21 cellular contexts compared by ENCODE assay signal in genomic region chr11:66820381-66820780, GRCh38. TPM values are rescaled to one million over a fixed set of nuclear protein-coding genes. Genes with fewer than 3 reads are reported as not detected.
DNase-seq lines count a peak whose midpoint lies in the region; ATAC-seq and TF ChIP-seq lines count a peak whose summit lies in the region.
"Had no signal": no experiment of that assay in that cellular context is flagged by ENCODE, and none has a peak within 500 bp of the region (broad histone marks: within the 10 kb centered on the region; RNA-seq: fewer than 3 reads in every experiment).

No MANE protein-coding gene starts in this region.

- H2AFZ ChIP-seq in IMR-90 (replicated peaks; ENCODE audit: low read length, poor library complexity) (no peak overlapping the region), neural progenitor cell (replicated peaks) (no peak overlapping the region)
- H2AFZ ChIP-seq: GM23338, PC-9 had no signal

- CTCF ChIA-PET in IMR-90 (lab: Yijun Ruan, JAX) = interaction anchor here (1.3 kb wide), 1 partner anchor 14 kb away, joined by 4 read pairs; no protein-coding TSS in a partner anchor
- CTCF ChIA-PET in naive thymus-derived CD4-positive, alpha-beta T cell (lab: Charles Lee) = no interaction called here

- no peak overlapping the region for H3K18ac ChIP-seq in IMR-90 (ENCODE audit: low read depth, low read length)

- H3K4me1 ChIP-seq in IMR-90 (ENCODE audit: control insufficient read depth, insufficient read depth, low read length) (peaks cover 2% of the 10 kb centered on the region; the same call in 1 of the 2 replicates), neural progenitor cell (peaks cover 18% of the 10 kb centered on the region)
- H3K4me1 ChIP-seq in naive thymus-derived CD4-positive, alpha-beta T cell (ENCODE audit: control insufficient read depth in 2 of 2, insufficient read depth in 2 of 2, low read length in 2 of 2) = no peaks in the 10 kb centered on the region
- H3K4me1 ChIP-seq: BLaER1, SJSA1 had no signal

- H3K9me1 ChIP-seq in IMR-90 (ENCODE audit: insufficient read depth, low read length) = no peaks in the 10 kb centered on the region

- peaks cover 12% of the 10 kb centered on the region for H3K4me1 Mint-ChIP-seq in neural progenitor cell
- no peaks in the 10 kb centered on the region for H3K4me1 Mint-ChIP-seq in naive thymus-derived CD4-positive, alpha-beta T cell
- H3K4me1 Mint-ChIP-seq: CD4-positive, CD25-positive, alpha-beta regulatory T cell; GM23338 had no signal

- H3F3A ChIP-seq in neural progenitor cell (ENCODE audit: low read depth) = peaks cover 3% of the 10 kb centered on the region

- no peak overlapping the region for H3K56ac ChIP-seq in IMR-90 (ENCODE audit: extremely low read depth, insufficient read depth, low read length)

- H4K8ac ChIP-seq in IMR-90 (ENCODE audit: low read depth in 2 of 2, low read length in 2 of 2) = no peak overlapping the region

- H3K4me3 ChIP-seq in IMR-90 (ENCODE audit: insufficient read depth, low read depth, low read length) (no peak overlapping the region), neural progenitor cell (no peak overlapping the region)
- no peak overlapping the region for H3K4me3 ChIP-seq in naive thymus-derived CD4-positive, alpha-beta T cell (ENCODE audit: low read length)
- H3K4me3 ChIP-seq: BLaER1, GM23338, HAP-1, PC-9, SJSA1 had no signal

- H3K36me3 ChIP-seq in IMR-90 (ENCODE audit: control insufficient read depth, insufficient read depth, low read length) = peaks cover 2% of the 10 kb centered on the region; the same call in 1 of the 2 replicates
- H3K36me3 ChIP-seq in neural progenitor cell = no peaks in the 10 kb centered on the region
- no peaks in the 10 kb centered on the region for H3K36me3 ChIP-seq in naive thymus-derived CD4-positive, alpha-beta T cell (ENCODE audit: control insufficient read depth in 2 of 3, insufficient read depth in 3 of 3, low read length in 3 of 3)
- H3K36me3 ChIP-seq: HAP-1, SJSA1 had no signal

- H3K14ac ChIP-seq in IMR-90 (replicated peaks; ENCODE audit: low read depth, low read length) = no peak overlapping the region

- no peak overlapping the region for H3K4me2 ChIP-seq in IMR-90 (ENCODE audit: low read depth, low read length)
- H3K4me2 ChIP-seq in neural progenitor cell = no peak overlapping the region
- H3K4me2 ChIP-seq: BLaER1, GM23338, KMS-11, PC-9 had no signal

- H3K27ac ChIP-seq in IMR-90 (ENCODE audit: insufficient read depth, low read length) (no peak overlapping the region), neural progenitor cell (peak overlapping the region; percentile 7)
- H3K27ac ChIP-seq in naive thymus-derived CD4-positive, alpha-beta T cell (ENCODE audit: low read depth, low read length) = no peak overlapping the region
- H3K27ac ChIP-seq: BLaER1, KMS-11, PC-9, SJSA1 had no signal

- H4K91ac ChIP-seq in IMR-90 (ENCODE audit: insufficient read depth, low read depth, low read length) = no peak overlapping the region

- H4K20me1 ChIP-seq in IMR-90 (ENCODE audit: insufficient read depth, low read length) (no peaks in the 10 kb centered on the region), neural progenitor cell (ENCODE audit: low read depth) (no peaks in the 10 kb centered on the region)
- H4K20me1 ChIP-seq: BLaER1 had no signal

- H3K27ac Mint-ChIP-seq in neural progenitor cell = no peak overlapping the region
- H3K27ac Mint-ChIP-seq in naive thymus-derived CD4-positive, alpha-beta T cell = peak overlapping the region in 1 of 9 donors; percentile 36
- H3K27ac Mint-ChIP-seq: CD4-positive, CD25-positive, alpha-beta regulatory T cell; GM23338; HFFc6; IgD-negative memory B cell had no signal

- DNase-seq in EH (ENCODE audit: low read depth) = peak; percentile 23
- DNase-seq in IMR-90 = no peak
- DNase-seq in astrocyte of the hippocampus (ENCODE audit: low read depth, low spot score) = peak; percentile 45
- DNase-seq in neural progenitor cell (ENCODE audit: low spot score) = peak; percentile 16
- DNase-seq in naive thymus-derived CD4-positive, alpha-beta T cell = no peak
- no peak for DNase-seq in DMS153 (lab: John Stamatoyannopoulos, UW)
- DNase-seq: CD4-positive, CD25-positive, alpha-beta regulatory T cell; HFFc6; MM.1S; NCI-H1694; NCI-H2029 treated with DMSO at 0.1 percent for 48 hours; NCI-H526 treated with DMSO at 0.1 percent for 48 hours; PC-9 had no signal

- no peak overlapping the region for H2BK15ac ChIP-seq in IMR-90 (ENCODE audit: low read depth, low read length)

- no TSS peak for BruUV-seq in IMR-90 (replicated peaks; lab: Mats Ljungman, UMichigan)

- in situ Hi-C loops in IMR-90 (cut with MboI; ENCODE audit: low sequenced_read_pairs) = no loop called here

- H3K9me3 Mint-ChIP-seq in neural progenitor cell = no peaks in the 10 kb centered on the region
- no peaks in the 10 kb centered on the region for H3K9me3 Mint-ChIP-seq in naive thymus-derived CD4-positive, alpha-beta T cell
- H3K9me3 Mint-ChIP-seq: CD4-positive, CD25-positive, alpha-beta regulatory T cell; GM23338; HFFc6; IgD-negative memory B cell had no signal

- no peaks in the 10 kb centered on the region for H3K79me1 ChIP-seq in IMR-90 (ENCODE audit: low read depth in 1 of 2, low read length in 2 of 2)

- no peak for TF ChIP-seq RAD21 in IMR-90 (IDR thresholded peaks at IDR 0.05; ENCODE audit: low read length)

- H4K5ac ChIP-seq in IMR-90 (ENCODE audit: low read depth, low read length) = no peak overlapping the region

- H2BK120ac ChIP-seq in IMR-90 (ENCODE audit: low read depth, low read length) = no peak overlapping the region

- no peak overlapping the region for H3K23ac ChIP-seq in IMR-90 (ENCODE audit: low read depth, low read length)

- POLR2A ChIA-PET in IMR-90 (lab: Charles Lee; ENCODE audit: unreplicated experiment) = no interaction called here
- POLR2A ChIA-PET in naive thymus-derived CD4-positive, alpha-beta T cell (lab: Charles Lee) = no interaction called here

- peaks cover 8% of the 10 kb centered on the region for H3K36me3 Mint-ChIP-seq in neural progenitor cell
- H3K36me3 Mint-ChIP-seq in naive thymus-derived CD4-positive, alpha-beta T cell = peaks cover 0 to 5% (median 0%) of the 10 kb centered on the region in 5 donors

- no peaks in the 10 kb centered on the region for H3K27me3 Mint-ChIP-seq in neural progenitor cell (ENCODE audit: insufficient read depth, low read depth)
- H3K27me3 Mint-ChIP-seq in naive thymus-derived CD4-positive, alpha-beta T cell = no peaks in the 10 kb centered on the region
- H3K27me3 Mint-ChIP-seq: CD4-positive, CD25-positive, alpha-beta regulatory T cell; IgD-negative memory B cell had no signal

- dilution Hi-C loops in IMR-90 (cut with HindIII; ENCODE audit: low sequenced_read_pairs, unreplicated experiment) = no loop called here

- peak; percentile 54; the same call in 1 of the 2 replicates for ATAC-seq in IMR-90 (ENCODE audit: low read depth)
- ATAC-seq in HG03025 (IDR thresholded peaks at IDR 0.05; ENCODE audit: low FRiP score, unreplicated experiment) = no peak
- ATAC-seq in naive thymus-derived CD4-positive, alpha-beta T cell = no peak
- ATAC-seq: GM23338, Right ventricle myocardium inferior had no signal

- no peak overlapping the region for H2AK9ac ChIP-seq in IMR-90 (replicated peaks; ENCODE audit: low read depth, low read length, poor library complexity)

- no peak overlapping the region for H2AK5ac ChIP-seq in IMR-90 (ENCODE audit: low read depth, low read length)

- H2BK5ac ChIP-seq in IMR-90 (ENCODE audit: low read depth, low read length, poor library complexity, severe bottlenecking) = no peak overlapping the region

- H3K4ac ChIP-seq in IMR-90 (ENCODE audit: low read depth, low read length) = no peak overlapping the region

- TF ChIP-seq CTCF in IMR-90 (conservative IDR thresholded peaks at IDR 0.05; ENCODE audit: low read depth, low read length) (no peak), neural progenitor cell (IDR thresholded peaks at IDR 0.05) (no peak)

- H3K27me3 ChIP-seq in IMR-90 (ENCODE audit: control insufficient read depth, insufficient read depth, low read length) = no peaks in the 10 kb centered on the region
- no peaks in the 10 kb centered on the region for H3K27me3 ChIP-seq in neural progenitor cell
- no peaks in the 10 kb centered on the region for H3K27me3 ChIP-seq in naive thymus-derived CD4-positive, alpha-beta T cell (ENCODE audit: control insufficient read depth in 2 of 2, insufficient read depth in 2 of 2, low read length in 2 of 2)
- H3K27me3 ChIP-seq: BLaER1, SJSA1 had no signal

- H2BK20ac ChIP-seq in IMR-90 (ENCODE audit: low read depth, low read length) = no peak overlapping the region

- H3K4me3 Mint-ChIP-seq in neural progenitor cell = no peak overlapping the region
- no peak overlapping the region for H3K4me3 Mint-ChIP-seq in naive thymus-derived CD4-positive, alpha-beta T cell
- H3K4me3 Mint-ChIP-seq: CD4-positive, CD25-positive, alpha-beta regulatory T cell; GM23338; HFFc6; IgD-negative memory B cell had no signal

- H3K9me3 ChIP-seq in IMR-90 (ENCODE audit: control insufficient read depth, insufficient read depth, low read length) (no peaks in the 10 kb centered on the region), neural progenitor cell (ENCODE audit: low read depth) (no peaks in the 10 kb centered on the region)
- no peaks in the 10 kb centered on the region for H3K9me3 ChIP-seq in naive thymus-derived CD4-positive, alpha-beta T cell (ENCODE audit: control insufficient read depth in 2 of 3, low read length in 3 of 3)
- H3K9me3 ChIP-seq: BLaER1, HAP-1, SJSA1 had no signal

- no peaks in the 10 kb centered on the region for H3K79me2 ChIP-seq in neural progenitor cell (ENCODE audit: low read depth)

- WGBS in IMR-90 (ENCODE audit: extremely low coverage in 2 of 2, insufficient read length in 1 of 2), 2 experiments = no CpG with 5 or more reads among the region's 3 CpGs

- TF ChIP-seq POLR2A in IMR-90 (IDR thresholded peaks at IDR 0.05; ENCODE audit: low read depth, low read length) = no peak

- intact Hi-C loops in IMR-90 (cut with micrococcal nuclease) = no loop called here
- intact Hi-C loops in naive thymus-derived CD4-positive, alpha-beta T cell (cut with micrococcal nuclease) = no loop called here

- no peak overlapping the region for H3K9ac ChIP-seq in IMR-90 (ENCODE audit: low read depth, low read length)
- H3K9ac ChIP-seq in neural progenitor cell = no peak overlapping the region
- H3K9ac ChIP-seq: BLaER1, KMS-11 had no signal

RNA-seq across cellular contexts. Expression of gene RCE1, which starts 22.9 kb away (rescaled TPM):
- total RNA-seq in IMR-90 (2012; rRNA removed) = 5.6 and 6.6 TPM in 2 replicates
- 19.4 and 21.1 TPM in 2 replicates for polyA plus RNA-seq in IMR-90 (2012; rRNA removed)
- polyA plus RNA-seq in IMR-90 (2012; cell fraction: cytosol; rRNA removed) = 14.3 and 24.4 TPM in 2 replicates
- polyA plus RNA-seq in IMR-90 (2012; cell fraction: nucleus; rRNA removed; ENCODE audit: low replicate concordance) = 41.3 and 99.0 TPM in 2 replicates
- 13.7 and 35.0 TPM in 2 replicates for total RNA-seq in neural progenitor cell (ENCODE audit: low replicate concordance)
- total RNA-seq in naive thymus-derived CD4-positive, alpha-beta T cell = 10 to 100 TPM; 24.6 to 47.1 (median 33.6) TPM
- 10 to 100 TPM; 17.2 to 28.0 TPM for polyA plus RNA-seq in naive thymus-derived CD4-positive, alpha-beta T cell

RNA-seq across cellular contexts. Expression of gene LRFN4, which starts 36.5 kb away (rescaled TPM):
- total RNA-seq in IMR-90 (2012; rRNA removed) = 6.1 and 7.8 TPM in 2 replicates
- 18.9 and 24.9 TPM in 2 replicates for polyA plus RNA-seq in IMR-90 (2012; rRNA removed)
- 13.7 and 28.5 TPM in 2 replicates for polyA plus RNA-seq in IMR-90 (2012; cell fraction: cytosol; rRNA removed)
- 33.5 and 98.4 TPM in 2 replicates for polyA plus RNA-seq in IMR-90 (2012; cell fraction: nucleus; rRNA removed; ENCODE audit: low replicate concordance)
- 6.7 and 27.9 TPM in 2 replicates for total RNA-seq in neural progenitor cell (ENCODE audit: low replicate concordance)
- total RNA-seq in naive thymus-derived CD4-positive, alpha-beta T cell = 10 to 100 TPM in 1 of 5 experiments, 1 to 10 TPM in 3, under 1 TPM in 1; 0.84 to 21.2 (median 1.6) TPM
- not detected for polyA plus RNA-seq in naive thymus-derived CD4-positive, alpha-beta T cell

Comparison
In these comparisons a context has a peak if more than half of its experiments do, and no peak if none do; other contexts are left out.
1. DNase-seq: peak in EH (single experiment), astrocyte of the hippocampus (single experiment) and neural progenitor cell (single experiment); none in IMR-90 (single experiment), naive thymus-derived CD4-positive, alpha-beta T cell (0 of 9) and DMS153 (single experiment).